In the genomic region with DNA sequence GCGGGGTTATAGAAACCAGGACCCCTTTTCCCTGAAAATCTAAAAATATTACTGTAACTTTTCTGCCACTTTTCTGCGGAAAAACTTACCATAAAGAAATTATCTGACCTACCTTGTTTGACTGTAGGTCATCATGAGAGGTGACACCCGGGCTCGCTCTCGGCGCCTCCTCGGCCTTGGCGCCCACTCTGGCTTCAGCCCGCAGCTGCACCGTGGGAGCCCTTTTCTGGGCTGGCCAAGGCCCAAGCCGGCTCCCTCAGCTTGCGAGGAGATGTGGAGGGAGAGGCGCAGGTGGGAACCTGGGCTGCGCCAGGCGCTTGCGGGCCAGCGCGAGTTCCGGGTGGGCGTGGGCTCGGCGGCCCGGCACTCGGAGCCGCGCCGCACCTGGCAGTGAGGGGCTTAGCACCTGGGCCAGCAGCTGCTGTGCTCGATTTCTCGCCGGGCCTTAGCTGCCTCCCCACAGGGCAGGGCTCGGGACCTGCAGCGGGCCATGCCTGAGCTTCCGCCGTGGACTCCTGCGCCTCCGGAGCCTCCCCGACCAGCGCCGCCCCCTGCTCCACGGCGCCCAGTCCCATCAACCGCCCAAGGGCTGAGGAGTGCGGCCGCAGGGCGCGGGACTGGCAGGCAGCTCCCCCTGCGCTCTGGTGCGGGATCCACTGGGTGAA, we compare ENCODE assay signal across 19 cellular contexts.
"Had no signal": no experiment of that assay in that cellular context is flagged by ENCODE, and none has a peak within 500 bp of the region (broad histone marks: within the 10 kb centered on the region; RNA-seq: fewer than 3 reads in every experiment).

No MANE protein-coding gene starts in this region.

- H3K27me3 ChIP-seq: MG63 had no signal

- H3K9me3 ChIP-seq: MG63, SK-N-SH had no signal

- DNase-seq: Karpas-422, KG1, MG63, NCI-H1092, NCI-H1105 treated with DMSO at 0.1 percent for 48 hours, NCI-H1417 treated with DMSO at 0.1 percent for 48 hours, NCI-H146, NCI-H1694 treated with DMSO at 0.1 percent for 48 hours, NCI-H1930, NCI-H2081, NCI-H2107, NCI-H2227 treated with DMSO at 0.1 percent for 48 hours, NCI-H524, NCI-H526 treated with DMSO at 0.1 percent for 48 hours, NCI-H748 treated with DMSO at 0.1 percent for 48 hours, RPMI8226, SHP77, SK-N-SH, SW 1271 had no signal

- H3K9ac ChIP-seq: SK-N-SH had no signal

- H3K36me3 ChIP-seq: MG63 had no signal

- H3K4me3 ChIP-seq: MG63 had no signal

- H3K4me2 ChIP-seq: SK-N-SH had no signal
